20 cellular contexts compared by ENCODE assay signal in the genomic region with DNA sequence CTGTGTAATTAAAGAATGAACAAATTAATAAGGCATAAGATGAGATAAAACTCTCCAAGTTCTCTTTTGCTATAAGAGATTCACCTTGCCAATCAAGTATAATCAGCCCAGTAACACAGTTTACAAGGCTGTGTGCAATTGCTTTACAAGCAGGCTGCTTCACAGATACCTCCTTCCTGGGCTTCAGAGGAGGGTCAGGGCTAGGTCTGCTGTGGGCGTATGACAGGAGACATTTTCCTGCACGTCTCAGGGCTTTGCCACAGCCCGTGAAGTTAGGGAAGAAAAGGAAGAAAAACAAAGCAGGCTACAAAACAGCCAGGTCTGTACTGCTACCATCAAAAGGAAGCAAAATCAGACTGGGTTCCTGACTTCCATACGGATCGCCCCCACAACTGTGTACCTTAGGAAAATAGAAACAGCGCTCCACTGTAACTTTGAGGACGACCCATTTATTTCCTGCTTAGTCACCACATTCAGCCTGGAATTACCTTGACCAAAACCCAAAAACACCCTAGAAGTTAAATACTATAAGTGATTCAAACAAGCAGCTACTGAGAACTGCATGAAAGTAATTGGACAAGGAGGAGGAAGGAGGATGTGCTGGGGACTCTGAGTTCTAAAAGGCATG. TPM values are rescaled to one million over a fixed set of nuclear protein-coding genes. Genes with fewer than 3 reads are reported as not detected.
A peak's percentile ranks its signal among the peaks of the same experiment; 100 is the strongest.
DNase-seq lines count a peak whose midpoint lies in the region; FAIRE-seq and TF ChIP-seq lines count a peak whose summit lies in the region.
"Had no signal": no experiment of that assay in that cellular context is flagged by ENCODE, and none has a peak within 500 bp of the region (broad histone marks: within the 10 kb centered on the region; RNA-seq: fewer than 3 reads in every experiment).

No MANE protein-coding gene starts in this region.

- peak; percentile 53 for DNase-seq in NCI-H1694 treated with DMSO at 0.1 percent for 48 hours (lab: John Stamatoyannopoulos, UW)
- no peak for DNase-seq in NCI-H1694 (lab: John Stamatoyannopoulos, UW)
- peak; percentile 58 for DNase-seq in bronchial epithelial cell (ENCODE audit: low read depth)
- DNase-seq in left kidney (ENCODE audit: low read depth, low spot score): peak; percentile 36
- DNase-seq in suprapubic skin (ENCODE audit: low spot score in 2 of 2): no peak
- DNase-seq in activated T-helper 2 cell treated with anti-CD3 and anti-CD28 coated beads, Interferon-gamma antibody, Interleukin-2, Interleukin-4, amounts not matched to agents 10 μg/mL and 5 μg/mL and 100 μg/mL, durations not matched to agents 14 hours and 24 hours and 36 hours (ENCODE audit: low spot score): no peak
- no peak for DNase-seq in NK-92 treated with Interleukin-12 subunit alpha and Interleukin-12 subunit beta, amount 100 ng/mL, for 24 hours (lab: John Stamatoyannopoulos, UW)
- DNase-seq in stimulated activated CD4-positive, alpha-beta T cell treated with anti-CD3 and anti-CD28 coated beads, Interleukin-15, amount 100 ng/mL, for 24 hours: no peak
- DNase-seq: amniotic stem cell; CD4-positive, alpha-beta T cell; KG1; NCI-H510A; occipital lobe; small intestine had no signal

- H3K27me3 Mint-ChIP-seq in activated T-helper 2 cell treated with anti-CD3 and anti-CD28 coated beads, Interferon-gamma antibody, Interleukin-2, Interleukin-4, amounts not matched to agents 10 μg/mL and 5 μg/mL and 100 μg/mL, durations not matched to agents 14 hours and 24 hours and 36 hours (ENCODE audit: low read depth): peaks cover 22% of the 10 kb centered on the region

- no peaks in the 10 kb centered on the region for H3K36me3 Mint-ChIP-seq in activated T-helper 2 cell treated with anti-CD3 and anti-CD28 coated beads, Interferon-gamma antibody, Interleukin-2, Interleukin-4, amounts not matched to agents 10 μg/mL and 5 μg/mL and 100 μg/mL, durations not matched to agents 14 hours and 24 hours and 36 hours (ENCODE audit: low read depth)
- H3K36me3 Mint-ChIP-seq: memory B cell had no signal

- H3K9me3 ChIP-seq in suprapubic skin: no peaks in the 10 kb centered on the region

- H3K36me3 ChIP-seq in bronchial epithelial cell (ENCODE audit: control insufficient read depth, insufficient read depth, low read length): peaks cover 3% of the 10 kb centered on the region
- no peaks in the 10 kb centered on the region for H3K36me3 ChIP-seq in suprapubic skin

- H3K4me3 Mint-ChIP-seq in activated T-helper 2 cell treated with anti-CD3 and anti-CD28 coated beads, Interferon-gamma antibody, Interleukin-2, Interleukin-4, amounts not matched to agents 10 μg/mL and 5 μg/mL and 100 μg/mL, durations not matched to agents 14 hours and 24 hours and 36 hours (ENCODE audit: low read depth): no peak overlapping the region
- H3K4me3 Mint-ChIP-seq: activated T-helper 17 cell treated with anti-CD3 and anti-CD28 coated beads, Interleukin-2, amount 50 U/mL, for 72 hours; CD4-positive, alpha-beta T cell; dendritic cell treated with granulocyte-macrophage colony-stimulating factor and Interleukin-4, amounts not matched to agents 40 ng/mL and 50 ng/mL, for 4 days; memory B cell; stimulated activated naive CD8-positive, alpha-beta T cell treated with anti-CD3 and anti-CD28 coated beads, Interleukin-15, Interleukin-2, amounts not matched to agents 100 ng/mL and 50 ng/mL, for 24 hours had no signal

- WGBS in suprapubic skin: 63% methylated on average over 7 of the region's 7 CpGs

- peaks cover 64% of the 10 kb centered on the region for H3K4me1 ChIP-seq in suprapubic skin

- H3K27me3 ChIP-seq in bronchial epithelial cell (ENCODE audit: control insufficient read depth, insufficient read depth, low read length): no peaks in the 10 kb centered on the region
- no peaks in the 10 kb centered on the region for H3K27me3 ChIP-seq in suprapubic skin

- no peak for TF ChIP-seq CTCF in bronchial epithelial cell (IDR thresholded peaks at IDR 0.05; ENCODE audit: insufficient read depth, low read length, severe bottlenecking)
- TF ChIP-seq CTCF in suprapubic skin (IDR thresholded peaks at IDR 0.05): no peak

- no peak for TF ChIP-seq EP300 in suprapubic skin (IDR thresholded peaks at IDR 0.05)

- H3K4me1 Mint-ChIP-seq in activated T-helper 2 cell treated with anti-CD3 and anti-CD28 coated beads, Interferon-gamma antibody, Interleukin-2, Interleukin-4, amounts not matched to agents 10 μg/mL and 5 μg/mL and 100 μg/mL, durations not matched to agents 14 hours and 24 hours and 36 hours (ENCODE audit: low read depth): no peaks in the 10 kb centered on the region
- H3K4me1 Mint-ChIP-seq: activated T-helper 17 cell treated with anti-CD3 and anti-CD28 coated beads, Interleukin-2, amount 50 U/mL, for 72 hours; memory B cell had no signal

- FAIRE-seq in bronchial epithelial cell (lab: Jason Lieb, UNC): no peak
- FAIRE-seq: GM12891, small intestine had no signal

- no peak for TF ChIP-seq POLR2A in suprapubic skin (IDR thresholded peaks at IDR 0.05)

- no peaks in the 10 kb centered on the region for H3K9me3 Mint-ChIP-seq in activated T-helper 2 cell treated with anti-CD3 and anti-CD28 coated beads, Interferon-gamma antibody, Interleukin-2, Interleukin-4, amounts not matched to agents 10 μg/mL and 5 μg/mL and 100 μg/mL, durations not matched to agents 14 hours and 24 hours and 36 hours
- H3K9me3 Mint-ChIP-seq: activated T-helper 17 cell treated with anti-CD3 and anti-CD28 coated beads, Interleukin-2, amount 50 U/mL, for 72 hours; CD4-positive, alpha-beta T cell; dendritic cell treated with granulocyte-macrophage colony-stimulating factor and Interleukin-4, amounts not matched to agents 40 ng/mL and 50 ng/mL, for 4 days; memory B cell; stimulated activated naive CD8-positive, alpha-beta T cell treated with anti-CD3 and anti-CD28 coated beads, Interleukin-15, Interleukin-2, amounts not matched to agents 100 ng/mL and 50 ng/mL, for 24 hours had no signal

- H3K4me3 ChIP-seq in bronchial epithelial cell (ENCODE audit: low read depth, low read length) (no peak overlapping the region), suprapubic skin (peak overlapping the region; percentile 10)

- intact Hi-C loops in activated T-helper 2 cell treated with anti-CD3 and anti-CD28 coated beads, Interferon-gamma antibody, Interleukin-2, Interleukin-4, amounts not matched to agents 10 μg/mL and 5 μg/mL and 100 μg/mL, durations not matched to agents 14 hours and 24 hours and 36 hours (cut with micrococcal nuclease): no loop called here

- no peak overlapping the region for H3K27ac Mint-ChIP-seq in activated T-helper 2 cell treated with anti-CD3 and anti-CD28 coated beads, Interferon-gamma antibody, Interleukin-2, Interleukin-4, amounts not matched to agents 10 μg/mL and 5 μg/mL and 100 μg/mL, durations not matched to agents 14 hours and 24 hours and 36 hours
- H3K27ac Mint-ChIP-seq: activated T-helper 17 cell treated with anti-CD3 and anti-CD28 coated beads, Interleukin-2, amount 50 U/mL, for 72 hours; CD4-positive, alpha-beta T cell; dendritic cell treated with granulocyte-macrophage colony-stimulating factor and Interleukin-4, amounts not matched to agents 40 ng/mL and 50 ng/mL, for 4 days; memory B cell; stimulated activated naive CD8-positive, alpha-beta T cell treated with anti-CD3 and anti-CD28 coated beads, Interleukin-15, Interleukin-2, amounts not matched to agents 100 ng/mL and 50 ng/mL, for 24 hours had no signal

- peak overlapping the region; percentile 62 for H3K27ac ChIP-seq in suprapubic skin
- H3K27ac ChIP-seq: 22Rv1 had no signal

RNA-seq across cellular contexts. Expression of a gene that starts 12.4 kb away (rescaled TPM):
- total RNA-seq in bronchial epithelial cell (11.3 and 23.2 TPM in 2 replicates), suprapubic skin (10 to 100 TPM; 17.1 to 45.4 (median 28.3) TPM)
- 0.21 and 0.25 TPM in 2 replicates for total RNA-seq in activated T-helper 2 cell treated with anti-CD3 and anti-CD28 coated beads, Interferon-gamma antibody, Interleukin-2, Interleukin-4, amounts not matched to agents 10 μg/mL and 5 μg/mL and 100 μg/mL, durations not matched to agents 14 hours and 24 hours and 36 hours

RNA-seq across cellular contexts. Expression of a gene that starts 44.9 kb away (rescaled TPM):
- total RNA-seq in bronchial epithelial cell (31.9 and 48.4 TPM in 2 replicates), suprapubic skin (100 to 1,000 TPM in 1 of 4 donors, 10 to 100 TPM in 3; 48.4 to 161 (median 67.5) TPM)
- 90.4 and 92.7 TPM in 2 replicates for total RNA-seq in activated T-helper 2 cell treated with anti-CD3 and anti-CD28 coated beads, Interferon-gamma antibody, Interleukin-2, Interleukin-4, amounts not matched to agents 10 μg/mL and 5 μg/mL and 100 μg/mL, durations not matched to agents 14 hours and 24 hours and 36 hours

Comparison
In these comparisons a context has a peak if more than half of its experiments do, and no peak if none do; other contexts are left out.
1. DNase-seq: peak in NCI-H1694 treated with DMSO at 0.1 percent for 48 hours (single experiment), bronchial epithelial cell (single experiment) and left kidney (single experiment); none in NCI-H1694 (single experiment), suprapubic skin (0 of 2), activated T-helper 2 cell treated with anti-CD3 and anti-CD28 coated beads, Interferon-gamma antibody, Interleukin-2, Interleukin-4, amounts not matched to agents 10 μg/mL and 5 μg/mL and 100 μg/mL, durations not matched to agents 14 hours and 24 hours and 36 hours (single experiment), NK-92 treated with Interleukin-12 subunit alpha and Interleukin-12 subunit beta, amount 100 ng/mL, for 24 hours (single experiment) and stimulated activated CD4-positive, alpha-beta T cell treated with anti-CD3 and anti-CD28 coated beads, Interleukin-15, amount 100 ng/mL, for 24 hours (single experiment).